ENCODE assay signal across 8 cellular contexts in genomic region chr11:47551086-47551485, GRCh38. TPM values are rescaled to one million over a fixed set of nuclear protein-coding genes. Genes with fewer than 3 reads are reported as not detected.
DNase-seq lines count a peak whose midpoint lies in the region; ATAC-seq, FAIRE-seq and TF ChIP-seq lines count a peak whose summit lies in the region.

No MANE protein-coding gene starts in this region.

- peak overlapping the region; percentile 94 for H3K4me3 ChIP-seq in GM12865 (ENCODE audit: low read depth, low read length)
- peak overlapping the region in 1 of 4 donors; percentile 97 for H3K4me3 ChIP-seq in Peyer's patch
- peak overlapping the region; percentile 88 for H3K4me3 ChIP-seq in endocrine pancreas (ENCODE audit: control insufficient read depth, insufficient read depth, low read length)
- H3K4me3 ChIP-seq in parathyroid adenoma (ENCODE audit: low read depth, low read length) = no peak overlapping the region

- H3K9ac ChIP-seq in endocrine pancreas (ENCODE audit: control insufficient read depth, insufficient read depth, low read length) (no peak overlapping the region), parathyroid adenoma (no peak overlapping the region)

- peaks cover 36% of the 10 kb centered on the region for H3K79me2 ChIP-seq in parathyroid adenoma

- peak overlapping the region; percentile 6 for H3K4me2 ChIP-seq in parathyroid adenoma (ENCODE audit: low read length)

- TF ChIP-seq CTCF in GM12865 (IDR thresholded peaks at IDR 0.05; ENCODE audit: insufficient read depth, low read depth, low read length, missing control alignments) (peak; percentile 50), Peyer's patch (IDR thresholded peaks at IDR 0.05) (peak in 4 of 6 experiments; percentile 32 to 49 (median 42)), parathyroid adenoma (IDR thresholded peaks at IDR 0.05) (no peak)

- H2AFZ ChIP-seq in parathyroid adenoma = no peak overlapping the region

- no peaks in the 10 kb centered on the region for H3K27me3 ChIP-seq in Peyer's patch
- H3K27me3 ChIP-seq in endocrine pancreas (ENCODE audit: control insufficient read depth, insufficient read depth, low read length) = no peaks in the 10 kb centered on the region
- H3K27me3 ChIP-seq in parathyroid adenoma (ENCODE audit: control insufficient read depth, insufficient read depth, low read length) = no peaks in the 10 kb centered on the region

- H3K9me3 ChIP-seq in Peyer's patch = no peaks in the 10 kb centered on the region
- H3K9me3 ChIP-seq in endocrine pancreas (ENCODE audit: control insufficient read depth, low read length) = no peaks in the 10 kb centered on the region
- no peaks in the 10 kb centered on the region for H3K9me3 ChIP-seq in parathyroid adenoma (ENCODE audit: control insufficient read depth, low read length)

- H3K27ac ChIP-seq in Peyer's patch (peak overlapping the region in 2 of 4 donors; percentile 92 to 97), parathyroid adenoma (no peak overlapping the region)

- TF ChIP-seq POLR2A in Peyer's patch (IDR thresholded peaks at IDR 0.05) = no peak

- H3K36me3 ChIP-seq in Peyer's patch (peaks cover 0 to 3% (median 0%) of the 10 kb centered on the region in 3 donors), endocrine pancreas (ENCODE audit: control insufficient read depth, insufficient read depth, low read length) (no peaks in the 10 kb centered on the region), parathyroid adenoma (ENCODE audit: control insufficient read depth, insufficient read depth, low read length) (no peaks in the 10 kb centered on the region)

- peaks cover 0 to 30% (median 2%) of the 10 kb centered on the region in 4 donors for H3K4me1 ChIP-seq in Peyer's patch
- peaks cover 15% of the 10 kb centered on the region for H3K4me1 ChIP-seq in endocrine pancreas (ENCODE audit: control insufficient read depth, insufficient read depth, low read length)
- peaks cover 3% of the 10 kb centered on the region for H3K4me1 ChIP-seq in parathyroid adenoma

- ATAC-seq in HG03442 (IDR thresholded peaks at IDR 0.05; ENCODE audit: unreplicated experiment) = no peak

- DNase-seq in GM12865 (ENCODE audit: low read depth) (peak; percentile 65), Peyer's patch (no peak), midbrain (lab: John Stamatoyannopoulos, UW) (no peak)
- DNase-seq in activated CD8-positive, alpha-beta memory T cell treated with anti-CD3 and anti-CD28 coated beads for 24 hours = no peak

- peak; percentile 29 for FAIRE-seq in A204.1 (lab: Jason Lieb, UNC)

RNA-seq across cellular contexts. Expression of gene CELF1, which starts 1.8 kb away (rescaled TPM):
- total RNA-seq in Peyer's patch = 100 to 1,000 TPM in 3 of 4 donors, 10 to 100 TPM in 1; 90.7 to 134 (median 121) TPM

RNA-seq across cellular contexts. Expression of gene PTPMT1, which starts 14.3 kb away (rescaled TPM):
- 10 to 100 TPM; 43.1 to 80.9 (median 65.8) TPM for total RNA-seq in Peyer's patch

RNA-seq across cellular contexts. Expression of gene KBTBD4, which starts 27.7 kb away (rescaled TPM):
- 10 to 100 TPM in 2 of 4 donors, 1 to 10 TPM in 2; 6.6 to 11.9 (median 9.7) TPM for total RNA-seq in Peyer's patch

RNA-seq across cellular contexts. Expression of gene NDUFS3, which starts 27.8 kb away (rescaled TPM):
- total RNA-seq in Peyer's patch = 100 to 1,000 TPM; 109 to 152 (median 126) TPM

RNA-seq across cellular contexts. Expression of gene FAM180B, which starts 35.4 kb away (rescaled TPM):
- not detected for total RNA-seq in Peyer's patch
